18 cellular contexts compared by ENCODE assay signal in genomic region chr16:23232806-23233205, GRCh38. TPM values are rescaled to one million over a fixed set of nuclear protein-coding genes. Genes with fewer than 3 reads are reported as not detected.
"Had no signal": no experiment of that assay in that cellular context is flagged by ENCODE, and none has a peak within 500 bp of the region (broad histone marks: within the 10 kb centered on the region; RNA-seq: fewer than 3 reads in every experiment).

No MANE protein-coding gene starts in this region.

- ATAC-seq: body of pancreas; gastrocnemius medialis; natural killer cell treated with Interleukin-12 subunit alpha and Interleukin-12 subunit beta and Interleukin-15 and Interleukin-18, amount 100 ng/mL, for 72 hours; psoas muscle; sciatic nerve; stimulated activated naive B cell treated with anti-CD40 and anti-IgM and Interleukin-4, amounts not matched to agents 10 μg/mL and 1 μg/mL and 100 μg/mL, for 72 hours had no signal

- H3K36me3 ChIP-seq: gastrocnemius medialis, left ventricle myocardium inferior, spleen had no signal

- H3K27me3 ChIP-seq: body of pancreas, gastrocnemius medialis had no signal

- H3K27ac ChIP-seq: body of pancreas, epithelial cell of prostate, gastrocnemius medialis, left ventricle myocardium inferior, psoas muscle, spleen had no signal

- DNase-seq: activated CD4-positive, alpha-beta T cell treated with anti-CD3 and anti-CD28 coated beads, Interleukin-2, amount 50 U/mL, for 1 hour; activated T-cell treated with anti-CD3 and anti-CD28 coated beads, Interleukin-2, amount 50 U/mL, for 1 hour; amniotic stem cell; body of pancreas; central memory CD4-positive, alpha-beta T cell; effector memory CD4-positive, alpha-beta T cell; gastrocnemius medialis; islet precursor cell; left ventricle myocardium inferior; occipital lobe; psoas muscle; spleen; stimulated activated CD4-positive, alpha-beta T cell treated with anti-CD3 and anti-CD28 coated beads, Interleukin-1b, Interleukin-23, amount 100 ng/mL, for 48 hours; stimulated activated naive B cell treated with anti-CD40 and anti-IgM and Interleukin-4, amounts not matched to agents 10 μg/mL and 1 μg/mL and 100 μg/mL, for 72 hours; trophoblast cell had no signal

- H3K4me3 ChIP-seq: body of pancreas, gastrocnemius medialis, left ventricle myocardium inferior, psoas muscle, spleen had no signal

- H3K9me3 ChIP-seq: body of pancreas, gastrocnemius medialis, left ventricle myocardium inferior, psoas muscle, spleen had no signal

- H3K4me1 ChIP-seq: body of pancreas, gastrocnemius medialis, left ventricle myocardium inferior, psoas muscle, spleen had no signal

RNA-seq across cellular contexts. Expression of gene SCNN1G, which starts 50.3 kb away (rescaled TPM):
- total RNA-seq: left ventricle myocardium inferior; natural killer cell treated with Interleukin-12 subunit alpha and Interleukin-12 subunit beta and Interleukin-15 and Interleukin-18, amount 100 ng/mL, for 72 hours; psoas muscle; sciatic nerve; spleen had no signal
